Comparison of ENCODE assay signal across 1 cellular context in genomic region chr9:136619742-136620440, GRCh38.
TF ChIP-seq lines count a peak whose summit lies in the region.

No MANE protein-coding gene starts in this region.

TF ChIP-seq in HepG2, 621 proteins besides CTCF, POLR2A, EP300 and RAD21 (continued from another document and continues in another):
- TF ChIP-seq, protein P1, sequence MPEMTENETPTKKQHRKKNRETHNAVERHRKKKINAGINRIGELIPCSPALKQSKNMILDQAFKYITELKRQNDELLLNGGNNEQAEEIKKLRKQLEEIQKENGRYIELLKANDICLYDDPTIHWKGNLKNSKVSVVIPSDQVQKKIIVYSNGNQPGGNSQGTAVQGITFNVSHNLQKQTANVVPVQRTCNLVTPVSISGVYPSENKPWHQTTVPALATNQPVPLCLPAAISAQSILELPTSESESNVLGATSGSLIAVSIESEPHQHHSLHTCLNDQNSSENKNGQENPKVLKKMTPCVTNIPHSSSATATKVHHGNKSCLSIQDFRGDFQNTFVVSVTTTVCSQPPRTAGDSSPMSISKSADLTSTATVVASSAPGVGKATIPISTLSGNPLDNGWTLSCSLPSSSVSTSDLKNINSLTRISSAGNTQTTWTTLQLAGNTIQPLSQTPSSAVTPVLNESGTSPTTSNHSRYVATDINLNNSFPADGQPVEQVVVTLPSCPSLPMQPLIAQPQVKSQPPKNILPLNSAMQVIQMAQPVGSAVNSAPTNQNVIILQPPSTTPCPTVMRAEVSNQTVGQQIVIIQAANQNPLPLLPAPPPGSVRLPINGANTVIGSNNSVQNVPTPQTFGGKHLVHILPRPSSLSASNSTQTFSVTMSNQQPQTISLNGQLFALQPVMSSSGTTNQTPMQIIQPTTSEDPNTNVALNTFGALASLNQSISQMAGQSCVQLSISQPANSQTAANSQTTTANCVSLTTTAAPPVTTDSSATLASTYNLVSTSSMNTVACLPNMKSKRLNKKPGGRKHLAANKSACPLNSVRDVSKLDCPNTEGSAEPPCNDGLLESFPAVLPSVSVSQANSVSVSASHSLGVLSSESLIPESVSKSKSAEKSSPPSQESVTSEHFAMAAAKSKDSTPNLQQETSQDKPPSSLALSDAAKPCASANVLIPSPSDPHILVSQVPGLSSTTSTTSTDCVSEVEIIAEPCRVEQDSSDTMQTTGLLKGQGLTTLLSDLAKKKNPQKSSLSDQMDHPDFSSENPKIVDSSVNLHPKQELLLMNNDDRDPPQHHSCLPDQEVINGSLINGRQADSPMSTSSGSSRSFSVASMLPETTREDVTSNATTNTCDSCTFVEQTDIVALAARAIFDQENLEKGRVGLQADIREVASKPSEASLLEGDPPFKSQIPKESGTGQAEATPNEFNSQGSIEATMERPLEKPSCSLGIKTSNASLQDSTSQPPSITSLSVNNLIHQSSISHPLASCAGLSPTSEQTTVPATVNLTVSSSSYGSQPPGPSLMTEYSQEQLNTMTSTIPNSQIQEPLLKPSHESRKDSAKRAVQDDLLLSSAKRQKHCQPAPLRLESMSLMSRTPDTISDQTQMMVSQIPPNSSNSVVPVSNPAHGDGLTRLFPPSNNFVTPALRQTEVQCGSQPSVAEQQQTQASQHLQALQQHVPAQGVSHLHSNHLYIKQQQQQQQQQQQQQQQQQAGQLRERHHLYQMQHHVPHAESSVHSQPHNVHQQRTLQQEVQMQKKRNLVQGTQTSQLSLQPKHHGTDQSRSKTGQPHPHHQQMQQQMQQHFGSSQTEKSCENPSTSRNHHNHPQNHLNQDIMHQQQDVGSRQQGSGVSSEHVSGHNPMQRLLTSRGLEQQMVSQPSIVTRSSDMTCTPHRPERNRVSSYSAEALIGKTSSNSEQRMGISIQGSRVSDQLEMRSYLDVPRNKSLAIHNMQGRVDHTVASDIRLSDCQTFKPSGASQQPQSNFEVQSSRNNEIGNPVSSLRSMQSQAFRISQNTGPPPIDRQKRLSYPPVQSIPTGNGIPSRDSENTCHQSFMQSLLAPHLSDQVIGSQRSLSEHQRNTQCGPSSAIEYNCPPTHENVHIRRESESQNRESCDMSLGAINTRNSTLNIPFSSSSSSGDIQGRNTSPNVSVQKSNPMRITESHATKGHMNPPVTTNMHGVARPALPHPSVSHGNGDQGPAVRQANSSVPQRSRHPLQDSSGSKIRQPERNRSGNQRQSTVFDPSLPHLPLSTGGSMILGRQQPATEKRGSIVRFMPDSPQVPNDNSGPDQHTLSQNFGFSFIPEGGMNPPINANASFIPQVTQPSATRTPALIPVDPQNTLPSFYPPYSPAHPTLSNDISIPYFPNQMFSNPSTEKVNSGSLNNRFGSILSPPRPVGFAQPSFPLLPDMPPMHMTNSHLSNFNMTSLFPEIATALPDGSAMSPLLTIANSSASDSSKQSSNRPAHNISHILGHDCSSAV (CRISPR knock-in tag; IDR thresholded peaks at IDR 0.05; ENCODE audit: borderline replicate concordance) = no peak
- TF ChIP-seq NFYC (CRISPR knock-in tag; IDR thresholded peaks at IDR 0.05) (no peak), ZNF557 (CRISPR knock-in tag; IDR thresholded peaks at IDR 0.05) (no peak), ZKSCAN1 (IDR thresholded peaks at IDR 0.05; ENCODE audit: low read length) (no peak), ZNF333 (CRISPR knock-in tag; IDR thresholded peaks at IDR 0.05; ENCODE audit: borderline replicate concordance) (no peak), RFX1 (IDR thresholded peaks at IDR 0.05) (no peak), GATAD2A (CRISPR knock-in tag; IDR thresholded peaks at IDR 0.05) (peak; percentile 91), ZNF234 (CRISPR knock-in tag; conservative IDR thresholded peaks at IDR 0.05) (no peak), ZNF264 (CRISPR knock-in tag; IDR thresholded peaks at IDR 0.05) (peak; percentile 81; the same call in 1 of the 2 replicates), AHDC1 (CRISPR knock-in tag; IDR thresholded peaks at IDR 0.05; ENCODE audit: borderline replicate concordance) (no peak), ZNF547 (CRISPR knock-in tag; IDR thresholded peaks at IDR 0.05) (no peak), KDM1A (CRISPR knock-in tag; IDR thresholded peaks at IDR 0.05) (no peak), ZNF20 (CRISPR knock-in tag; IDR thresholded peaks at IDR 0.05) (no peak), SMC3 (IDR thresholded peaks at IDR 0.05; ENCODE audit: low read length) (no peak), SRY (CRISPR knock-in tag; IDR thresholded peaks at IDR 0.05) (no peak), KDM3A (CRISPR knock-in tag; IDR thresholded peaks at IDR 0.05; ENCODE audit: low read depth) (0 out of 2 replicates have a peak, but pooled peaks have one; percentile 49), HNRNPH1 (optimal IDR thresholded peaks at IDR 0.05; ENCODE audit: low read depth, low read length) (no peak), ZNF136 (CRISPR knock-in tag; IDR thresholded peaks at IDR 0.05; ENCODE audit: low read depth) (no peak), CSRNP1 (CRISPR knock-in tag; IDR thresholded peaks at IDR 0.05) (no peak)
- TF ChIP-seq, protein P2, sequence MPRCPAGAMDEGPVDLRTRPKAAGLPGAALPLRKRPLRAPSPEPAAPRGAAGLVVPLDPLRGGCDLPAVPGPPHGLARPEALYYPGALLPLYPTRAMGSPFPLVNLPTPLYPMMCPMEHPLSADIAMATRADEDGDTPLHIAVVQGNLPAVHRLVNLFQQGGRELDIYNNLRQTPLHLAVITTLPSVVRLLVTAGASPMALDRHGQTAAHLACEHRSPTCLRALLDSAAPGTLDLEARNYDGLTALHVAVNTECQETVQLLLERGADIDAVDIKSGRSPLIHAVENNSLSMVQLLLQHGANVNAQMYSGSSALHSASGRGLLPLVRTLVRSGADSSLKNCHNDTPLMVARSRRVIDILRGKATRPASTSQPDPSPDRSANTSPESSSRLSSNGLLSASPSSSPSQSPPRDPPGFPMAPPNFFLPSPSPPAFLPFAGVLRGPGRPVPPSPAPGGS (CRISPR knock-in tag; IDR thresholded peaks at IDR 0.05) = peak; percentile 42; the same call in 1 of the 2 replicates
- TF ChIP-seq, protein P3, sequence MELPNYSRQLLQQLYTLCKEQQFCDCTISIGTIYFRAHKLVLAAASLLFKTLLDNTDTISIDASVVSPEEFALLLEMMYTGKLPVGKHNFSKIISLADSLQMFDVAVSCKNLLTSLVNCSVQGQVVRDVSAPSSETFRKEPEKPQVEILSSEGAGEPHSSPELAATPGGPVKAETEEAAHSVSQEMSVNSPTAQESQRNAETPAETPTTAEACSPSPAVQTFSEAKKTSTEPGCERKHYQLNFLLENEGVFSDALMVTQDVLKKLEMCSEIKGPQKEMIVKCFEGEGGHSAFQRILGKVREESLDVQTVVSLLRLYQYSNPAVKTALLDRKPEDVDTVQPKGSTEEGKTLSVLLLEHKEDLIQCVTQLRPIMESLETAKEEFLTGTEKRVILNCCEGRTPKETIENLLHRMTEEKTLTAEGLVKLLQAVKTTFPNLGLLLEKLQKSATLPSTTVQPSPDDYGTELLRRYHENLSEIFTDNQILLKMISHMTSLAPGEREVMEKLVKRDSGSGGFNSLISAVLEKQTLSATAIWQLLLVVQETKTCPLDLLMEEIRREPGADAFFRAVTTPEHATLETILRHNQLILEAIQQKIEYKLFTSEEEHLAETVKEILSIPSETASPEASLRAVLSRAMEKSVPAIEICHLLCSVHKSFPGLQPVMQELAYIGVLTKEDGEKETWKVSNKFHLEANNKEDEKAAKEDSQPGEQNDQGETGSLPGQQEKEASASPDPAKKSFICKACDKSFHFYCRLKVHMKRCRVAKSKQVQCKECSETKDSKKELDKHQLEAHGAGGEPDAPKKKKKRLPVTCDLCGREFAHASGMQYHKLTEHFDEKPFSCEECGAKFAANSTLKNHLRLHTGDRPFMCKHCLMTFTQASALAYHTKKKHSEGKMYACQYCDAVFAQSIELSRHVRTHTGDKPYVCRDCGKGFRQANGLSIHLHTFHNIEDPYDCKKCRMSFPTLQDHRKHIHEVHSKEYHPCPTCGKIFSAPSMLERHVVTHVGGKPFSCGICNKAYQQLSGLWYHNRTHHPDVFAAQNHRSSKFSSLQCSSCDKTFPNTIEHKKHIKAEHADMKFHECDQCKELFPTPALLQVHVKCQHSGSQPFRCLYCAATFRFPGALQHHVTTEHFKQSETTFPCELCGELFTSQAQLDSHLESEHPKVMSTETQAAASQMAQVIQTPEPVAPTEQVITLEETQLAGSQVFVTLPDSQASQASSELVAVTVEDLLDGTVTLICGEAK (IDR thresholded peaks at IDR 0.05) = no peak
- TF ChIP-seq, protein P3 (CRISPR knock-in tag; IDR thresholded peaks at IDR 0.05) = peak; percentile 45; the same call in 1 of the 2 replicates
